25 cellular contexts compared by ENCODE assay signal in the genomic region with DNA sequence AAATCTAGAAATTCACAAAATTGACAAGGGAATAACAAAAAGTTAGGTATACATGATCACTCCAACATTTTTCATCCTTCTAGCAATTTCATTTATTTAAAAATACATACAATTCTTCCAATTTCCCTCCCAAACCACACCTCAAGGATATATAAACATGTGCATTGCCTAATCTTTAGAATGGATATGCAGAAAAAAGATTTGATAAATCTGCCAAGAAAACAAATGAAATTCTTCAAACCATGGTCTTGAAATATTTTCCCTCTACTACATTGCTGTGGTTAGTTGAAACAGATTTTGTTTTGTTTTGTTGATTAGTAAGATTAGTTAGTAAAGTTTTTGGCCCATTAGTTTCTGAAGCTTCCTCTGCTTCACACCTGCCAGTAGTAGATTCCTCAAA.
"Had no signal": no experiment of that assay in that cellular context is flagged by ENCODE, and none has a peak within 500 bp of the region (broad histone marks: within the 10 kb centered on the region; RNA-seq: fewer than 3 reads in every experiment).

No MANE protein-coding gene starts in this region.

- H3K27me3 ChIP-seq: colonic mucosa, heart right ventricle, neutrophil, sigmoid colon, testis, tibial artery had no signal

- ATAC-seq: esophagus mucosa; heart right ventricle; left colon; left ventricle myocardium superior; lower lobe of right lung; right cardiac atrium; stimulated activated memory B cell treated with anti-CD40 and anti-IgM and Interleukin-4, amounts not matched to agents 10 μg/mL and 1 μg/mL and 100 μg/mL, for 72 hours; stimulated activated naive CD8-positive, alpha-beta T cell treated with anti-CD3 and anti-CD28 coated beads, Interleukin-15, Interleukin-2, amounts not matched to agents 100 U/mL and 50 U/mL, for 24 hours had no signal

- DNase-seq: cerebellar nuclear complex; colonic mucosa; effector CD8-positive, alpha-beta T cell; endodermal cell; foreskin melanocyte; glutamatergic neuron; heart right ventricle; hippocampal formation; islet precursor cell; kidney glomerular epithelial cell; left colon; left ventricle myocardium superior; lower lobe of right lung; natural killer cell; right cardiac atrium; sigmoid colon; stimulated activated CD4-positive, alpha-beta T cell treated with anti-CD3 and anti-CD28 coated beads, Interleukin-4, amount 100 ng/mL, for 4 hours; stimulated activated naive CD8-positive, alpha-beta T cell treated with anti-CD3 and anti-CD28 coated beads, Interleukin-15, Interleukin-2, amounts not matched to agents 100 U/mL and 50 U/mL, for 24 hours; substantia nigra; testis; tibial artery had no signal

- H3K36me3 ChIP-seq: colonic mucosa, heart right ventricle, lower lobe of right lung, neutrophil, prostate gland, sigmoid colon, tibial artery had no signal

- H3K4me3 ChIP-seq: colonic mucosa, heart right ventricle, lower lobe of right lung, prostate gland, sigmoid colon, testis, tibial artery had no signal

- H3K4me1 ChIP-seq: colonic mucosa, heart right ventricle, lower lobe of right lung, prostate gland, sigmoid colon, testis, tibial artery had no signal

- H3K9me3 ChIP-seq: colonic mucosa, heart right ventricle, lower lobe of right lung, neutrophil, prostate gland, sigmoid colon, testis, tibial artery had no signal
